8 cellular contexts compared by ENCODE assay signal in genomic region chr10:101041252-101041761, GRCh38. TPM values are rescaled to one million over a fixed set of nuclear protein-coding genes. Genes with fewer than 3 reads are reported as not detected.
DNase-seq lines count a peak whose midpoint lies in the region; ATAC-seq and TF ChIP-seq lines count a peak whose summit lies in the region.

No MANE protein-coding gene starts in this region.

- TF ChIP-seq CTCF in PC-9 (conservative IDR thresholded peaks at IDR 0.05) = peak; percentile 74
- TF ChIP-seq CTCF in upper lobe of right lung (IDR thresholded peaks at IDR 0.05) = peak; percentile 86

- H3K4me1 ChIP-seq in CD8-positive, alpha-beta memory T cell (ENCODE audit: insufficient read depth, low read length) = peaks cover 17% of the 10 kb centered on the region
- H3K4me1 ChIP-seq in PC-9 (replicated peaks; ENCODE audit: insufficient read depth) (peaks cover 21% of the 10 kb centered on the region), upper lobe of right lung (peaks cover 20% of the 10 kb centered on the region)

- H3K9me3 ChIP-seq in CD8-positive, alpha-beta memory T cell (ENCODE audit: low read length) = no peaks in the 10 kb centered on the region
- no peaks in the 10 kb centered on the region for H3K9me3 ChIP-seq in PC-9 (ENCODE audit: insufficient read depth, low read depth)
- H3K9me3 ChIP-seq in upper lobe of right lung = no peaks in the 10 kb centered on the region

- POLR2A ChIA-PET in CD8-positive, alpha-beta memory T cell (lab: Charles Lee) = interaction anchor here (1.0 kb wide), 3 partner anchors 8 to 19 kb away, joined by 3 to 4 read pairs (median 4); partner anchors contain the start of genes PDZD7 and SFXN3
- POLR2A ChIA-PET in PC-9 (lab: Charles Lee; ENCODE audit: unreplicated experiment) = interaction anchor here (0.6 kb wide), 1 partner anchor 9 kb away, joined by 5 read pairs; no protein-coding TSS in a partner anchor

- BruUV-seq in PC-9 (replicated peaks; lab: Mats Ljungman, UMichigan) = no TSS peak

- ATAC-seq in GM19452 (IDR thresholded peaks at IDR 0.05; ENCODE audit: unreplicated experiment) (peak; percentile 63), upper lobe of right lung (peak; percentile 77)
- ATAC-seq in activated T-cell treated with anti-CD3 and anti-CD28 coated beads, Interleukin-2, amount 50 U/mL, for 4 hours = peak; percentile 87

- H3K79me2 ChIP-seq in PC-9 (ENCODE audit: low read depth) = no peaks in the 10 kb centered on the region

- no peak overlapping the region for H2AFZ ChIP-seq in PC-9

- peaks cover 9% of the 10 kb centered on the region for H3F3A ChIP-seq in PC-9 (ENCODE audit: insufficient read depth, low read depth)

- H3K27ac Mint-ChIP-seq in CD8-positive, alpha-beta memory T cell = peak overlapping the region in 6 of 8 donors; percentile 12 to 87 (median 64)
- peak overlapping the region in 2 of 3 donors; percentile 41 for H3K27ac Mint-ChIP-seq in IgD-negative memory B cell

- CTCF ChIA-PET in CD8-positive, alpha-beta memory T cell (lab: Charles Lee) = interaction anchor here (0.8 to 11.3 kb wide), 8 partner anchors 10 to 100 kb away, joined by 3 to 258 read pairs (median 17); partner anchors contain the start of genes KAZALD1, PDZD7 and SFXN3
- CTCF ChIA-PET in PC-9 (lab: Charles Lee) = interaction anchor here (0.5 to 1.0 kb wide), 3 partner anchors 10 to 82 kb away, joined by 3 to 17 read pairs (median 16); partner anchors contain the start of genes PDZD7 and SFXN3

- no peak overlapping the region for H3K27ac ChIP-seq in CD8-positive, alpha-beta memory T cell (ENCODE audit: low read depth, low read length)
- H3K27ac ChIP-seq in PC-9 (no peak overlapping the region), upper lobe of right lung (no peak overlapping the region)

- no peak overlapping the region for H3K4me3 ChIP-seq in CD8-positive, alpha-beta memory T cell (ENCODE audit: low read length)
- H3K4me3 ChIP-seq in PC-9 (no peak overlapping the region), upper lobe of right lung (no peak overlapping the region)

- no peaks in the 10 kb centered on the region for H4K20me1 ChIP-seq in PC-9 (ENCODE audit: insufficient read depth)

- intact Hi-C loops in PC-9 (cut with micrococcal nuclease; ENCODE audit: unreplicated experiment) (loop anchor here (1.0 to 10.0 kb wide), 2 partner anchors 101 to 533 kb away; no protein-coding TSS in a partner anchor), upper lobe of right lung (cut with DNase I) (no loop called here)

- peak overlapping the region in 3 of 7 donors; percentile 15 to 61 (median 17) for H3K4me3 Mint-ChIP-seq in CD8-positive, alpha-beta memory T cell
- peak overlapping the region in 1 of 4 donors; percentile 47 for H3K4me3 Mint-ChIP-seq in IgD-negative memory B cell
- peak overlapping the region; percentile 21 for H3K4me3 Mint-ChIP-seq in activated T-cell treated with anti-CD3 and anti-CD28 coated beads, Interleukin-2, amount 50 U/mL, for 4 hours

- no peaks in the 10 kb centered on the region for H3K9me3 Mint-ChIP-seq in CD8-positive, alpha-beta memory T cell
- no peaks in the 10 kb centered on the region for H3K9me3 Mint-ChIP-seq in IgD-negative memory B cell
- no peaks in the 10 kb centered on the region for H3K9me3 Mint-ChIP-seq in activated T-cell treated with anti-CD3 and anti-CD28 coated beads, Interleukin-2, amount 50 U/mL, for 4 hours

- peak; percentile 49 to 83 (median 69) for DNase-seq in CD8-positive, alpha-beta memory T cell
- DNase-seq in PC-9 = peak; percentile 55 to 70
- peak; percentile 70 for DNase-seq in activated T-cell treated with anti-CD3 and anti-CD28 coated beads, Interleukin-2, amount 50 U/mL, for 4 hours
- peak; percentile 90 for DNase-seq in fibroblast of peridontal ligament (ENCODE audit: extremely low read depth)
- peak; percentile 53 for DNase-seq in occipital lobe (lab: John Stamatoyannopoulos, UW)
- DNase-seq in upper lobe of right lung = no peak

- peaks cover 17% of the 10 kb centered on the region for H3K36me3 ChIP-seq in CD8-positive, alpha-beta memory T cell (ENCODE audit: insufficient read depth, low read length)
- H3K36me3 ChIP-seq in PC-9 (ENCODE audit: low read depth) (no peaks in the 10 kb centered on the region), upper lobe of right lung (peaks cover 38% of the 10 kb centered on the region)

- peaks cover 0 to 39% (median 7%) of the 10 kb centered on the region in 3 donors for H3K36me3 Mint-ChIP-seq in CD8-positive, alpha-beta memory T cell
- peaks cover 7% of the 10 kb centered on the region for H3K36me3 Mint-ChIP-seq in IgD-negative memory B cell
- peaks cover 13% of the 10 kb centered on the region for H3K36me3 Mint-ChIP-seq in activated T-cell treated with anti-CD3 and anti-CD28 coated beads, Interleukin-2, amount 50 U/mL, for 4 hours (ENCODE audit: insufficient read depth)

- H3K27me3 ChIP-seq in CD8-positive, alpha-beta memory T cell (ENCODE audit: insufficient read depth, low read length, poor library complexity, severe bottlenecking) = no peaks in the 10 kb centered on the region
- no peaks in the 10 kb centered on the region for H3K27me3 ChIP-seq in PC-9 (ENCODE audit: insufficient read depth, low read depth)
- no peaks in the 10 kb centered on the region for H3K27me3 ChIP-seq in upper lobe of right lung

- no peak overlapping the region for H3K4me2 ChIP-seq in PC-9

- H3K27me3 Mint-ChIP-seq in CD8-positive, alpha-beta memory T cell = peaks cover 2 to 3% of the 10 kb centered on the region in 2 donors
- no peaks in the 10 kb centered on the region for H3K27me3 Mint-ChIP-seq in IgD-negative memory B cell
- H3K27me3 Mint-ChIP-seq in activated T-cell treated with anti-CD3 and anti-CD28 coated beads, Interleukin-2, amount 50 U/mL, for 4 hours (ENCODE audit: low read depth) = peaks cover 1% of the 10 kb centered on the region

- peaks cover 20 to 27% (median 21%) of the 10 kb centered on the region in 3 donors for H3K4me1 Mint-ChIP-seq in CD8-positive, alpha-beta memory T cell
- H3K4me1 Mint-ChIP-seq in IgD-negative memory B cell = peaks cover 11 to 17% (median 16%) of the 10 kb centered on the region in 3 donors
- H3K4me1 Mint-ChIP-seq in activated T-cell treated with anti-CD3 and anti-CD28 coated beads, Interleukin-2, amount 50 U/mL, for 4 hours (ENCODE audit: low read depth) = peaks cover 22% of the 10 kb centered on the region

- no peaks in the 10 kb centered on the region for H3K9me2 ChIP-seq in PC-9 (ENCODE audit: insufficient read depth)

RNA-seq across cellular contexts. Expression of gene SFXN3, which starts 10.3 kb away (rescaled TPM):
- 10 to 100 TPM; 25.2 to 26.5 TPM for total RNA-seq in CD8-positive, alpha-beta memory T cell
- polyA plus RNA-seq in CD8-positive, alpha-beta memory T cell = 17.6 TPM
- polyA plus RNA-seq in IgD-negative memory B cell = 7.4 TPM
- total RNA-seq in PC-9 (2021) (30.6 and 35.2 TPM in 2 replicates), occipital lobe (44.0 TPM), upper lobe of right lung (49.2 TPM)
- total RNA-seq in activated T-cell treated with anti-CD3 and anti-CD28 coated beads, Interleukin-2, amount 50 U/mL, for 4 hours = 1 to 10 TPM; 8.7 to 9.8 (median 9.7) TPM

RNA-seq across cellular contexts. Expression of gene PDZD7, which starts 10.4 kb away (rescaled TPM):
- under 1 TPM; 0.31 to 0.33 TPM for total RNA-seq in CD8-positive, alpha-beta memory T cell
- 0.23 TPM for polyA plus RNA-seq in CD8-positive, alpha-beta memory T cell
- polyA plus RNA-seq in IgD-negative memory B cell = not detected
- total RNA-seq in PC-9 (2021) (2.3 and 2.8 TPM in 2 replicates), occipital lobe (4.5 TPM), upper lobe of right lung (1.6 TPM)
- total RNA-seq in activated T-cell treated with anti-CD3 and anti-CD28 coated beads, Interleukin-2, amount 50 U/mL, for 4 hours = under 1 TPM in 2 of 3 donors, not detected in 1; 0.05 to 0.26 TPM

RNA-seq across cellular contexts. Expression of gene KAZALD1, which starts 20.5 kb away (rescaled TPM):
- under 1 TPM; 0.18 to 0.20 TPM for total RNA-seq in CD8-positive, alpha-beta memory T cell
- polyA plus RNA-seq in CD8-positive, alpha-beta memory T cell = not detected
- not detected for polyA plus RNA-seq in IgD-negative memory B cell
- total RNA-seq in PC-9 (2021) (19.7 and 21.2 TPM in 2 replicates), occipital lobe (1.4 TPM), upper lobe of right lung (8.4 TPM)
- total RNA-seq in activated T-cell treated with anti-CD3 and anti-CD28 coated beads, Interleukin-2, amount 50 U/mL, for 4 hours = under 1 TPM in 1 of 3 donors, not detected in 2; 0.19 TPM

RNA-seq across cellular contexts. Expression of gene LZTS2, which starts 41.7 kb away (rescaled TPM):
- 10 to 100 TPM; 10.9 to 11.5 TPM for total RNA-seq in CD8-positive, alpha-beta memory T cell
- polyA plus RNA-seq in CD8-positive, alpha-beta memory T cell = 19.7 TPM
- polyA plus RNA-seq in IgD-negative memory B cell = 17.5 TPM
- total RNA-seq in PC-9 (2021) = 32.5 and 39.5 TPM in 2 replicates
- total RNA-seq in activated T-cell treated with anti-CD3 and anti-CD28 coated beads, Interleukin-2, amount 50 U/mL, for 4 hours = 10 to 100 TPM in 1 of 3 donors, 1 to 10 TPM in 2; 9.3 to 10.2 (median 9.8) TPM
- 15.4 TPM for total RNA-seq in occipital lobe
- total RNA-seq in upper lobe of right lung = 50.0 TPM

RNA-seq across cellular contexts. Expression of gene TWNK, which starts 54.0 kb away (rescaled TPM):
- 10 to 100 TPM; 40.6 to 44.3 TPM for total RNA-seq in CD8-positive, alpha-beta memory T cell
- 8.2 TPM for polyA plus RNA-seq in CD8-positive, alpha-beta memory T cell
- polyA plus RNA-seq in IgD-negative memory B cell = 13.6 TPM
- 7.5 and 7.9 TPM in 2 replicates for total RNA-seq in PC-9 (2021)
- 10 to 100 TPM; 49.8 to 55.5 (median 55.5) TPM for total RNA-seq in activated T-cell treated with anti-CD3 and anti-CD28 coated beads, Interleukin-2, amount 50 U/mL, for 4 hours
- total RNA-seq in occipital lobe = 4.7 TPM
- 6.5 TPM for total RNA-seq in upper lobe of right lung
